Comparison of ENCODE assay signal across 14 cellular contexts in genomic region chrX:115553171-115553570, GRCh38.
"Had no signal": no experiment of that assay in that cellular context is flagged by ENCODE, and none has a peak within 500 bp of the region (broad histone marks: within the 10 kb centered on the region; RNA-seq: fewer than 3 reads in every experiment).

No MANE protein-coding gene starts in this region.

- H3K9me3 Mint-ChIP-seq: activated naive CD8-positive, alpha-beta T cell treated with anti-CD3 and anti-CD28 coated beads for 36 hours; activated T-helper 1 cell treated with anti-CD3 and anti-CD28 coated beads, Interleukin-12 subunit alpha, Interleukin-12 subunit beta, Interleukin-2, Interleukin-4 antibody, amounts not matched to agents 30 ng/mL and 10 ng/mL and 1 ng/mL, durations not matched to agents 14 hours and 24 hours and 36 hours; natural killer cell treated with Interleukin-12 subunit alpha and Interleukin-12 subunit beta and Interleukin-15 and Interleukin-18, amount 100 ng/mL, for 72 hours; stimulated activated naive CD8-positive, alpha-beta T cell treated with anti-CD3 and anti-CD28 coated beads, Interleukin-15, Interleukin-2, amounts not matched to agents 100 ng/mL and 50 ng/mL, for 24 hours; type B pancreatic cell had no signal

- H3K27ac Mint-ChIP-seq: activated naive CD8-positive, alpha-beta T cell treated with anti-CD3 and anti-CD28 coated beads for 36 hours; activated T-helper 1 cell treated with anti-CD3 and anti-CD28 coated beads, Interleukin-12 subunit alpha, Interleukin-12 subunit beta, Interleukin-2, Interleukin-4 antibody, amounts not matched to agents 30 ng/mL and 10 ng/mL and 1 ng/mL, durations not matched to agents 14 hours and 24 hours and 36 hours; natural killer cell treated with Interleukin-12 subunit alpha and Interleukin-12 subunit beta and Interleukin-15 and Interleukin-18, amount 100 ng/mL, for 72 hours; progenitor cell of endocrine pancreas; stimulated activated naive CD8-positive, alpha-beta T cell treated with anti-CD3 and anti-CD28 coated beads, Interleukin-15, Interleukin-2, amounts not matched to agents 100 ng/mL and 50 ng/mL, for 24 hours; type B pancreatic cell had no signal

- H3K4me3 Mint-ChIP-seq: activated naive CD8-positive, alpha-beta T cell treated with anti-CD3 and anti-CD28 coated beads for 36 hours; activated T-helper 1 cell treated with anti-CD3 and anti-CD28 coated beads, Interleukin-12 subunit alpha, Interleukin-12 subunit beta, Interleukin-2, Interleukin-4 antibody, amounts not matched to agents 30 ng/mL and 10 ng/mL and 1 ng/mL, durations not matched to agents 14 hours and 24 hours and 36 hours; natural killer cell treated with Interleukin-12 subunit alpha and Interleukin-12 subunit beta and Interleukin-15 and Interleukin-18, amount 100 ng/mL, for 72 hours; stimulated activated naive CD8-positive, alpha-beta T cell treated with anti-CD3 and anti-CD28 coated beads, Interleukin-15, Interleukin-2, amounts not matched to agents 100 ng/mL and 50 ng/mL, for 24 hours; type B pancreatic cell had no signal

- H3K4me3 ChIP-seq: body of pancreas, right atrium auricular region had no signal

- H3K27ac ChIP-seq: body of pancreas, right atrium auricular region had no signal

- H3K9me3 ChIP-seq: body of pancreas, right atrium auricular region had no signal

- H3K36me3 Mint-ChIP-seq: activated naive CD8-positive, alpha-beta T cell treated with anti-CD3 and anti-CD28 coated beads for 36 hours; natural killer cell treated with Interleukin-12 subunit alpha and Interleukin-12 subunit beta and Interleukin-15 and Interleukin-18, amount 100 ng/mL, for 72 hours; type B pancreatic cell had no signal

- H3K27me3 ChIP-seq: body of pancreas, right atrium auricular region had no signal

- H3K36me3 ChIP-seq: right atrium auricular region had no signal

- DNase-seq: activated CD4-positive, alpha-beta T cell treated with anti-CD3 and anti-CD28 coated beads, Interleukin-2, amount 50 U/mL, for 1 hour; activated naive CD8-positive, alpha-beta T cell treated with anti-CD3 and anti-CD28 coated beads for 36 hours; body of pancreas; caudate nucleus; mesenchymal stem cell; occipital lobe; small intestine had no signal

- H3K4me1 Mint-ChIP-seq: activated naive CD8-positive, alpha-beta T cell treated with anti-CD3 and anti-CD28 coated beads for 36 hours had no signal

- H3K4me1 ChIP-seq: body of pancreas, right atrium auricular region had no signal

- H3K27me3 Mint-ChIP-seq: progenitor cell of endocrine pancreas; stimulated activated naive CD8-positive, alpha-beta T cell treated with anti-CD3 and anti-CD28 coated beads, Interleukin-15, Interleukin-2, amounts not matched to agents 100 ng/mL and 50 ng/mL, for 24 hours; type B pancreatic cell had no signal

- ATAC-seq: activated CD4-positive, CD25-positive, alpha-beta regulatory T cell treated with anti-CD3 and anti-CD28 coated beads, Interleukin-2, amount 50 U/mL, for 24 hours; body of pancreas; natural killer cell treated with Interleukin-12 subunit alpha and Interleukin-12 subunit beta and Interleukin-15 and Interleukin-18, amount 100 ng/mL, for 72 hours had no signal
